In genomic region chr7:37354661-37355131, GRCh38 we compare ENCODE assay signal across 9 cellular contexts.
DNase-seq lines count a peak whose midpoint lies in the region; ATAC-seq, FAIRE-seq and TF ChIP-seq lines count a peak whose summit lies in the region.
"Had no signal": no experiment of that assay in that cellular context is flagged by ENCODE, and none has a peak within 500 bp of the region (broad histone marks: within the 10 kb centered on the region; RNA-seq: fewer than 3 reads in every experiment).

No MANE protein-coding gene starts in this region.

- H3K27me3 Mint-ChIP-seq in brain, result peaks cover 3% of the 10 kb centered on the region

- H3K4me1 Mint-ChIP-seq in brain, result peaks cover 57% of the 10 kb centered on the region

- peak overlapping the region in 4 of 5 experiments; percentile 39 to 94 (median 78) for H3K27ac Mint-ChIP-seq in brain

- H3K36me3 ChIP-seq in HepG2 (replicated peaks in 1 of 2; ENCODE audit: control insufficient read depth in 1 of 2, insufficient read depth in 2 of 2, low read length in 2 of 2), result no peaks in the 10 kb centered on the region

- H3K36me3 Mint-ChIP-seq in brain, result no peaks in the 10 kb centered on the region

- H4K20me1 ChIP-seq in HepG2 (ENCODE audit: insufficient read depth, low read length), result no peaks in the 10 kb centered on the region

- H3K4me2 ChIP-seq in HepG2 (ENCODE audit: low read depth, low read length), result no peak overlapping the region

- ATAC-seq in HepG2 (peak; percentile 84), HG03521 (IDR thresholded peaks at IDR 0.05; ENCODE audit: unreplicated experiment) (no peak)

- TF ChIP-seq POLR2A in HepG2 (IDR thresholded peaks at IDR 0.05; ENCODE audit: insufficient read depth in 1 of 2, low read depth in 2 of 2, low read length in 2 of 2), result no peak

- peak overlapping the region in 1 of 5 experiments; percentile 49 for H3K4me3 Mint-ChIP-seq in brain

- TF ChIP-seq RAD21 in HepG2 (CRISPR knock-in tag; IDR thresholded peaks at IDR 0.05), result no peak

- no peak for TF ChIP-seq CTCF in brain (conservative IDR thresholded peaks at IDR 0.05)
- TF ChIP-seq CTCF in HepG2 (CRISPR knock-in tag; IDR thresholded peaks at IDR 0.05), result no peak

- in situ Hi-C loops in HepG2 (cut with HindIII; ENCODE audit: extremely low pct_ligation_motif_present, low pct_unique_long_range_greater_than_20kb), result no loop called here

- no peak for TF ChIP-seq EP300 in HepG2 (IDR thresholded peaks at IDR 0.05; ENCODE audit: low read depth in 2 of 2, low read length in 2 of 2)
- TF ChIP-seq EP300 in HepG2 (CRISPR knock-in tag; IDR thresholded peaks at IDR 0.05; ENCODE audit: borderline replicate concordance), result no peak

- WGBS in HepG2 (ENCODE audit: low lambda C conversion rate), result 29% methylated on average over 7 of the region's 11 CpGs

- H3K27ac ChIP-seq in HepG2 (ENCODE audit: extremely low read length, insufficient read depth, low read length), result no peak overlapping the region

- no peaks in the 10 kb centered on the region; a peak in 1 of 5 replicates for H3K27me3 ChIP-seq in HepG2 (ENCODE audit: control insufficient read depth in 1 of 2, insufficient read depth in 2 of 2, low read length in 2 of 2)

- POLR2A ChIA-PET in HepG2 (lab: Yijun Ruan, JAX), result no interaction called here

- H2AFZ ChIP-seq in HepG2 (ENCODE audit: low read length), result no peak overlapping the region

- no peaks in the 10 kb centered on the region for H3K9me3 Mint-ChIP-seq in brain

- H3K4me3 ChIP-seq in HepG2 (replicated peaks in 1 of 3; ENCODE audit: insufficient read depth in 1 of 3, low read depth in 2 of 3, low read length in 3 of 3), result no peak overlapping the region

- DNase-seq in H4 (ENCODE audit: low spot score) (peak; percentile 91), SKM-1 treated with dmso at 0.1 percent for 144 hours (lab: John Stamatoyannopoulos, UW; ENCODE audit: unreplicated experiment) (peak; percentile 85), HepG2 (ENCODE audit: low spot score) (no peak), NCI-H146 (lab: John Stamatoyannopoulos, UW) (no peak), NCI-H82 (lab: John Stamatoyannopoulos, UW) (no peak)
- peak; percentile 34 for DNase-seq in stimulated activated CD8-positive, alpha-beta memory T cell treated with anti-CD3 and anti-CD28 coated beads, Interleukin-4, amount 100 ng/mL, for 24 hours (ENCODE audit: low read depth)

- no peak for FAIRE-seq in HepG2 (lab: Jason Lieb, UNC)
- FAIRE-seq: keratinocyte had no signal

- no TSS peak for BruUV-seq in HepG2 (replicated peaks; lab: Mats Ljungman, UMichigan)

- no peaks in the 10 kb centered on the region for H3K9me3 ChIP-seq in HepG2 (ENCODE audit: low read length)

- H3K9ac ChIP-seq in HepG2 (ENCODE audit: insufficient read depth, low read depth, low read length), result no peak overlapping the region

- no peaks in the 10 kb centered on the region for H3K79me2 ChIP-seq in HepG2 (ENCODE audit: insufficient read depth, low read length)

- H3K4me1 ChIP-seq in HepG2 (ENCODE audit: insufficient read depth, low read length), result peaks cover 7% of the 10 kb centered on the region; the same call in 1 of the 2 replicates

- CTCF ChIA-PET in HepG2 (lab: Yijun Ruan, JAX; ENCODE audit: low intra/inter-chr PET ratio, low total read pairs), result no interaction called here

- intact Hi-C loops in HepG2 (cut with micrococcal nuclease; ENCODE audit: unreplicated experiment), result loop anchor here (10.0 kb wide), 1 partner anchor 120 kb away; no protein-coding TSS in a partner anchor

TF ChIP-seq in HepG2, 621 proteins besides CTCF, POLR2A, EP300 and RAD21:
- TF ChIP-seq U2AF2 (IDR thresholded peaks at IDR 0.05; ENCODE audit: low read depth, low read length) (no peak), ZNF335 (CRISPR knock-in tag; IDR thresholded peaks at IDR 0.05) (no peak), ELF3 (CRISPR knock-in tag; IDR thresholded peaks at IDR 0.05) (no peak), DNMT3B (CRISPR knock-in tag; conservative IDR thresholded peaks at IDR 0.05) (no peak), TCF7 (IDR thresholded peaks at IDR 0.05; ENCODE audit: low read depth) (no peak), MYNN (CRISPR knock-in tag; IDR thresholded peaks at IDR 0.05; ENCODE audit: low read depth) (no peak)
TF ChIP-seq in HepG2: peak in this region for 0.

Comparison
In these comparisons a context has a peak if more than half of its experiments do, and no peak if none do; other contexts are left out.
1. DNase-seq: peak in H4 (single experiment), SKM-1 treated with dmso at 0.1 percent for 144 hours (single experiment) and stimulated activated CD8-positive, alpha-beta memory T cell treated with anti-CD3 and anti-CD28 coated beads, Interleukin-4, amount 100 ng/mL, for 24 hours (single experiment); none in HepG2 (single experiment), NCI-H146 (single experiment) and NCI-H82 (single experiment).